ENCODE assay signal across 15 cellular contexts in genomic region chr11:812390-812789, GRCh38. TPM values are rescaled to one million over a fixed set of nuclear protein-coding genes. Genes with fewer than 3 reads are reported as not detected.
DNase-seq lines count a peak whose midpoint lies in the region; ATAC-seq, FAIRE-seq and TF ChIP-seq lines count a peak whose summit lies in the region.
"Had no signal": no experiment of that assay in that cellular context is flagged by ENCODE, and none has a peak within 500 bp of the region (broad histone marks: within the 10 kb centered on the region; RNA-seq: fewer than 3 reads in every experiment).

No MANE protein-coding gene starts in this region.

- H3K4me1 ChIP-seq in OCI-LY7 (ENCODE audit: insufficient read depth, low read length, poor library complexity, severe bottlenecking) (peaks cover 43% of the 10 kb centered on the region), K562 (replicated peaks in 1 of 2; ENCODE audit: control insufficient read depth in 2 of 2, insufficient read depth in 2 of 2, low read length in 2 of 2) (peaks cover 17 to 47% of the 10 kb centered on the region in 2 experiments; a peak in 4 of 5 replicates), skeletal muscle satellite cell (ENCODE audit: control insufficient read depth, insufficient read depth, low read length) (peaks cover 21% of the 10 kb centered on the region)

- H3K27me3 Mint-ChIP-seq in activated CD4-positive, alpha-beta T cell treated with anti-CD3 and anti-CD28 coated beads, Interleukin-2, amount 10 ng/mL, durations not matched to agents 24 days and 14 days, result no peaks in the 10 kb centered on the region

- POLR2A ChIA-PET in OCI-LY7 (lab: Charles Lee), result no interaction called here
- POLR2A ChIA-PET in K562 (lab: Yijun Ruan, JAX), result interaction anchor here (0.7 to 2.5 kb wide), 7 partner anchors 7 to 47 kb away, joined by 3 to 12 read pairs (median 4); partner anchors contain the start of gene PNPLA2

- H2AFZ ChIP-seq in OCI-LY7 (ENCODE audit: low read length) (no peak overlapping the region), K562 (ENCODE audit: low read depth, low read length) (no peak overlapping the region)

- no peak overlapping the region for H3K27ac ChIP-seq in OCI-LY7 (ENCODE audit: low read depth, low read length, poor library complexity, severe bottlenecking)
- peak overlapping the region; percentile 98 for H3K27ac ChIP-seq in K562 (ENCODE audit: extremely low read depth, low read depth, low read length)
- H3K27ac ChIP-seq: foreskin keratinocyte, upper lobe of left lung had no signal

- no peak for FAIRE-seq in K562 (lab: Jason Lieb, UNC)

- ATAC-seq in K562 (no peak), HG03175 (IDR thresholded peaks at IDR 0.05; ENCODE audit: unreplicated experiment) (no peak)
- ATAC-seq: foreskin keratinocyte had no signal

- H3K9me3 ChIP-seq in OCI-LY7 (ENCODE audit: low read length) (no peaks in the 10 kb centered on the region), K562 (replicated peaks; ENCODE audit: control insufficient read depth, insufficient read depth, low read depth, low read length) (no peaks in the 10 kb centered on the region), skeletal muscle satellite cell (replicated peaks; ENCODE audit: low read length) (no peaks in the 10 kb centered on the region)
- H3K9me3 ChIP-seq: upper lobe of left lung had no signal

- H3K9ac ChIP-seq in K562 (ENCODE audit: insufficient read depth in 1 of 2, low read depth in 2 of 2, low read length in 2 of 2) (peak overlapping the region; percentile 94 to 98), skeletal muscle satellite cell (ENCODE audit: low read depth, low read length) (peak overlapping the region; percentile 93)

- H4K20me1 ChIP-seq in OCI-LY7 (ENCODE audit: insufficient read depth, low read length), result peaks cover 17% of the 10 kb centered on the region; the same call in 1 of the 2 replicates
- H4K20me1 ChIP-seq in K562 (replicated peaks; ENCODE audit: control insufficient read depth, insufficient read depth, low read length), result peaks cover 24% of the 10 kb centered on the region

- H3K4me2 ChIP-seq in OCI-LY7 (ENCODE audit: low read length) (peak overlapping the region; percentile 71), K562 (ENCODE audit: insufficient read depth, low read length) (peak overlapping the region; percentile 100), skeletal muscle satellite cell (ENCODE audit: low read length) (peak overlapping the region; percentile 98)

- H3K9me1 ChIP-seq in K562 (ENCODE audit: control insufficient read depth, insufficient read depth, low read length), result peaks cover 3% of the 10 kb centered on the region

- H3K27me3 ChIP-seq in K562 (ENCODE audit: control insufficient read depth in 2 of 2, insufficient read depth in 2 of 2, low read length in 2 of 2), result no peaks in the 10 kb centered on the region
- no peaks in the 10 kb centered on the region for H3K27me3 ChIP-seq in skeletal muscle satellite cell (ENCODE audit: control insufficient read depth, insufficient read depth, low read length)
- H3K27me3 ChIP-seq: foreskin keratinocyte, upper lobe of left lung had no signal

- no peak overlapping the region for H3K4me3 ChIP-seq in OCI-LY7 (ENCODE audit: low read depth, low read length, poor library complexity, severe bottlenecking)
- H3K4me3 ChIP-seq in K562, result peak overlapping the region; percentile 99; the same call in 1 of the 2 replicates
- peak overlapping the region; percentile 79 for H3K4me3 ChIP-seq in skeletal muscle satellite cell (ENCODE audit: low read length)
- H3K4me3 ChIP-seq: upper lobe of left lung had no signal

- H3K79me2 ChIP-seq in OCI-LY7 (ENCODE audit: insufficient read depth, low read depth, low read length) (peaks cover 43% of the 10 kb centered on the region), K562 (ENCODE audit: control insufficient read depth, insufficient read depth, low read length) (peaks cover 62% of the 10 kb centered on the region)

- TF ChIP-seq POLR2A in K562 (conservative IDR thresholded peaks at IDR 0.05), result peak; percentile 10; the same call in 1 of the 2 replicates

- no TSS peak for BruUV-seq in OCI-LY7 (replicated peaks; lab: Mats Ljungman, UMichigan)
- no TSS peak for BruUV-seq in K562 (replicated peaks; lab: Mats Ljungman, UMichigan)

- H3K4me1 Mint-ChIP-seq in activated CD4-positive, alpha-beta T cell treated with anti-CD3 and anti-CD28 coated beads, Interleukin-2, amount 10 ng/mL, durations not matched to agents 24 days and 14 days, result peaks cover 26% of the 10 kb centered on the region

- in situ Hi-C loops in K562 (cut with MboI), result no loop called here

- H3K36me3 Mint-ChIP-seq in activated CD4-positive, alpha-beta T cell treated with anti-CD3 and anti-CD28 coated beads, Interleukin-2, amount 10 ng/mL, durations not matched to agents 24 days and 14 days (ENCODE audit: low read depth), result peaks cover 37% of the 10 kb centered on the region

- TF ChIP-seq CTCF in OCI-LY7 (conservative IDR thresholded peaks at IDR 0.05; ENCODE audit: low read length) (no peak), K562 (IDR thresholded peaks at IDR 0.05 in 2 of 3, conservative IDR thresholded peaks at IDR 0.05 in 1 of 3; ENCODE audit: insufficient read depth in 2 of 3, low read depth in 1 of 3, low read length in 3 of 3) (no peak)

- H3K9me2 ChIP-seq in OCI-LY7 (ENCODE audit: insufficient read depth, low read length), result no peaks in the 10 kb centered on the region

- intact Hi-C loops in activated CD4-positive, alpha-beta T cell treated with anti-CD3 and anti-CD28 coated beads, Interleukin-2, amount 10 ng/mL, durations not matched to agents 24 days and 14 days (cut with micrococcal nuclease), result no loop called here
- intact Hi-C loops in OCI-LY7 (cut with micrococcal nuclease; ENCODE audit: unreplicated experiment) (no loop called here), K562 (cut with micrococcal nuclease) (no loop called here)

- no peak for DNase-seq in activated CD4-positive, alpha-beta T cell treated with anti-CD3 and anti-CD28 coated beads, Interleukin-2, amount 10 ng/mL, durations not matched to agents 24 days and 14 days
- DNase-seq in activated CD4-positive, alpha-beta T cell treated with anti-CD3 and anti-CD28 coated beads for 4 hours, result no peak
- no peak for DNase-seq in OCI-LY7 (ENCODE audit: low spot score)
- no peak for DNase-seq in K562 (ENCODE audit: extremely low read depth in 1 of 4, low spot score in 3 of 4)
- DNase-seq in cerebellar cortex (ENCODE audit: low spot score), result no peak
- no peak for DNase-seq in GF-D8 (lab: John Stamatoyannopoulos, UW)
- DNase-seq: DMS79 treated with DMSO at 0.1 percent for 48 hours, foreskin keratinocyte, islet precursor cell, NCI-H1105 treated with DMSO at 0.1 percent for 48 hours, NCI-H510A treated with DMSO at 0.1 percent for 48 hours, SHP77 had no signal

- TF ChIP-seq RAD21 in K562 (CRISPR knock-in tag; conservative IDR thresholded peaks at IDR 0.05 in 1 of 2, IDR thresholded peaks at IDR 0.05 in 1 of 2), result no peak

- TF ChIP-seq EP300 in K562 (IDR thresholded peaks at IDR 0.05; ENCODE audit: low read length), result no peak

- H3K27ac Mint-ChIP-seq in activated CD4-positive, alpha-beta T cell treated with anti-CD3 and anti-CD28 coated beads, Interleukin-2, amount 10 ng/mL, durations not matched to agents 24 days and 14 days, result peak overlapping the region; percentile 87

- H3K9me3 Mint-ChIP-seq in activated CD4-positive, alpha-beta T cell treated with anti-CD3 and anti-CD28 coated beads, Interleukin-2, amount 10 ng/mL, durations not matched to agents 24 days and 14 days, result no peaks in the 10 kb centered on the region

- CTCF ChIA-PET in OCI-LY7 (lab: Charles Lee; ENCODE audit: unreplicated experiment) (interaction anchor here (0.9 kb wide), 1 partner anchor 27 kb away, joined by 3 read pairs; no protein-coding TSS in a partner anchor), K562 (lab: Yijun Ruan, JAX; ENCODE audit: low intra/inter-chr PET ratio) (no interaction called here)

- H3K4me3 Mint-ChIP-seq in activated CD4-positive, alpha-beta T cell treated with anti-CD3 and anti-CD28 coated beads, Interleukin-2, amount 10 ng/mL, durations not matched to agents 24 days and 14 days, result peak overlapping the region; percentile 94

- WGBS in K562 (ENCODE audit: insufficient coverage, low coverage, missing lambda C conversion rate), result 84% methylated on average over 2 of the region's 3 CpGs

- H3K36me3 ChIP-seq in OCI-LY7 (ENCODE audit: insufficient read depth, low read length) (peaks cover 62% of the 10 kb centered on the region), K562 (ENCODE audit: control insufficient read depth, insufficient read depth, low read length) (peaks cover 48% of the 10 kb centered on the region), skeletal muscle satellite cell (ENCODE audit: insufficient read depth, low read length) (peaks cover 36% of the 10 kb centered on the region)

RNA-seq across cellular contexts. Expression of gene RPLP2, which starts 2.6 kb away (rescaled TPM):
- total RNA-seq in activated CD4-positive, alpha-beta T cell treated with anti-CD3 and anti-CD28 coated beads, Interleukin-2, amount 10 ng/mL, durations not matched to agents 24 days and 14 days, result 2,367 and 2,377 TPM in 2 replicates
- 1,564 and 1,687 TPM in 2 replicates for total RNA-seq in OCI-LY7 (2014; rRNA removed; shearing (Covaris generic))
- 3,121 and 3,147 TPM in 2 replicates for total RNA-seq in OCI-LY7 (2022)
- 170 and 292 TPM in 2 replicates for total RNA-seq in K562 (2011; cell fraction: chromatin; rRNA removed; ENCODE audit: low replicate concordance)
- 396 and 422 TPM in 2 replicates for total RNA-seq in K562 (2011; cell fraction: nucleolus; rRNA removed)
- total RNA-seq in K562 (2011; cell fraction: nucleoplasm; rRNA removed), result 508 and 986 TPM in 2 replicates
- total RNA-seq in K562 (2014; rRNA removed), result 1,805 and 1,933 TPM in 2 replicates
- 1,134 and 1,237 TPM in 2 replicates for total RNA-seq in K562 (2014; rRNA removed; fragmentation: Illumina TruSeq; extraction: Trizol)
- 1,326 and 1,329 TPM in 2 replicates for total RNA-seq in K562 (2015; rRNA removed; fragmentation: Illumina TruSeq; extraction: Trizol)
- 3,807 and 3,932 TPM in 2 replicates for total RNA-seq in K562 (2021)
- polyA plus RNA-seq in K562 (2011; rRNA removed), result 687 and 817 TPM in 2 replicates
- polyA plus RNA-seq in K562 (2011; cell fraction: cytosol; rRNA removed), result 1,159 and 2,082 TPM in 2 replicates
- 711 and 782 TPM in 2 replicates for polyA plus RNA-seq in K562 (2011; cell fraction: nucleus; rRNA removed)
- 2,625 and 2,975 TPM in 2 replicates for polyA plus RNA-seq in K562 (2012)
- 528 and 867 TPM in 2 replicates for polyA plus RNA-seq in K562 (2014; fragmentation: Illumina TruSeq; extraction: Trizol)
- polyA plus RNA-seq in K562 (2014; fragmentation: Nextera tagmentation; extraction: Ambion mirVana), result 1,000 to 10,000 TPM; 1,853 to 1,893 TPM
- polyA plus RNA-seq in K562 (2014; rRNA removed), result 1,548 and 1,633 TPM in 2 replicates
- 836 and 845 TPM in 2 replicates for polyA minus RNA-seq in K562 (2011; rRNA and poly(A)+ RNA removed)
- polyA minus RNA-seq in K562 (2011; cell fraction: cytosol; rRNA and poly(A)+ RNA removed), result 1,403 and 1,771 TPM in 2 replicates
- 148 and 275 TPM in 2 replicates for polyA minus RNA-seq in K562 (2011; cell fraction: nucleus; rRNA and poly(A)+ RNA removed)
- 307 and 365 TPM in 2 replicates for total RNA-seq in skeletal muscle satellite cell (2012; rRNA removed)

RNA-seq across cellular contexts. Expression of gene PNPLA2, which starts 6.3 kb away (rescaled TPM):
- total RNA-seq in activated CD4-positive, alpha-beta T cell treated with anti-CD3 and anti-CD28 coated beads, Interleukin-2, amount 10 ng/mL, durations not matched to agents 24 days and 14 days, result 55.0 and 56.4 TPM in 2 replicates
- 15.1 and 19.8 TPM in 2 replicates for total RNA-seq in OCI-LY7 (2014; rRNA removed; shearing (Covaris generic))
- total RNA-seq in OCI-LY7 (2022), result 41.2 and 57.5 TPM in 2 replicates
- 83.1 and 391 TPM in 2 replicates for total RNA-seq in K562 (2011; cell fraction: chromatin; rRNA removed; ENCODE audit: low replicate concordance)
- total RNA-seq in K562 (2011; cell fraction: nucleolus; rRNA removed), result 282 and 286 TPM in 2 replicates
- 136 and 157 TPM in 2 replicates for total RNA-seq in K562 (2011; cell fraction: nucleoplasm; rRNA removed)
- total RNA-seq in K562 (2014; rRNA removed), result 22.2 and 32.0 TPM in 2 replicates
- total RNA-seq in K562 (2014; rRNA removed; fragmentation: Illumina TruSeq; extraction: Trizol), result 3.6 and 5.0 TPM in 2 replicates
- 8.4 and 9.0 TPM in 2 replicates for total RNA-seq in K562 (2015; rRNA removed; fragmentation: Illumina TruSeq; extraction: Trizol)
- total RNA-seq in K562 (2021), result 87.1 and 87.5 TPM in 2 replicates
- 6.9 and 29.3 TPM in 2 replicates for polyA plus RNA-seq in K562 (2011; rRNA removed)
- polyA plus RNA-seq in K562 (2011; cell fraction: cytosol; rRNA removed), result 10.0 and 17.9 TPM in 2 replicates
- 266 and 420 TPM in 2 replicates for polyA plus RNA-seq in K562 (2011; cell fraction: nucleus; rRNA removed)
- 39.2 and 88.0 TPM in 2 replicates for polyA plus RNA-seq in K562 (2012)
- 21.4 and 37.1 TPM in 2 replicates for polyA plus RNA-seq in K562 (2014; fragmentation: Illumina TruSeq; extraction: Trizol)
- polyA plus RNA-seq in K562 (2014; fragmentation: Nextera tagmentation; extraction: Ambion mirVana), result under 1 TPM; 0.39 TPM
- polyA plus RNA-seq in K562 (2014; rRNA removed), result 36.4 and 49.4 TPM in 2 replicates
- 9.2 and 12.6 TPM in 2 replicates for polyA minus RNA-seq in K562 (2011; rRNA and poly(A)+ RNA removed)
- 26.3 TPM in 2 replicates for polyA minus RNA-seq in K562 (2011; cell fraction: cytosol; rRNA and poly(A)+ RNA removed)
- 88.9 and 90.9 TPM in 2 replicates for polyA minus RNA-seq in K562 (2011; cell fraction: nucleus; rRNA and poly(A)+ RNA removed)
- 35.0 and 39.8 TPM in 2 replicates for total RNA-seq in skeletal muscle satellite cell (2012; rRNA removed)

RNA-seq across cellular contexts. Expression of gene PIDD1, which starts 7.4 kb away (rescaled TPM):
- total RNA-seq in activated CD4-positive, alpha-beta T cell treated with anti-CD3 and anti-CD28 coated beads, Interleukin-2, amount 10 ng/mL, durations not matched to agents 24 days and 14 days, result 28.9 and 29.6 TPM in 2 replicates
- total RNA-seq in OCI-LY7 (2014; rRNA removed; shearing (Covaris generic)), result 31.2 and 33.6 TPM in 2 replicates
- total RNA-seq in OCI-LY7 (2022) (47.7 and 49.1 TPM in 2 replicates), K562 (2014; rRNA removed) (13.2 and 18.7 TPM in 2 replicates), K562 (2014; rRNA removed; fragmentation: Illumina TruSeq; extraction: Trizol) (0.95 and 1.0 TPM in 2 replicates), K562 (2015; rRNA removed; fragmentation: Illumina TruSeq; extraction: Trizol) (7.3 and 7.6 TPM in 2 replicates), K562 (2021) (31.3 and 32.1 TPM in 2 replicates)
- total RNA-seq in K562 (2011; cell fraction: chromatin; rRNA removed; ENCODE audit: low replicate concordance), result 31.9 and 139 TPM in 2 replicates
- total RNA-seq in K562 (2011; cell fraction: nucleolus; rRNA removed), result 157 and 166 TPM in 2 replicates
- 58.5 and 69.8 TPM in 2 replicates for total RNA-seq in K562 (2011; cell fraction: nucleoplasm; rRNA removed)
- polyA plus RNA-seq in K562 (2011; rRNA removed) (8.5 and 20.7 TPM in 2 replicates), K562 (2014; fragmentation: Illumina TruSeq; extraction: Trizol) (3.0 and 11.1 TPM in 2 replicates), K562 (2014; fragmentation: Nextera tagmentation; extraction: Ambion mirVana) (under 1 TPM; 0.32 to 0.36 TPM), K562 (2014; rRNA removed) (47.5 and 52.7 TPM in 2 replicates)
- 13.4 and 29.0 TPM in 2 replicates for polyA plus RNA-seq in K562 (2011; cell fraction: cytosol; rRNA removed)
- polyA plus RNA-seq in K562 (2011; cell fraction: nucleus; rRNA removed), result 284 and 380 TPM in 2 replicates
- polyA plus RNA-seq in K562 (2012), result 20.6 and 37.0 TPM in 2 replicates
- 2.6 and 3.2 TPM in 2 replicates for polyA minus RNA-seq in K562 (2011; rRNA and poly(A)+ RNA removed)
- 11.4 and 11.9 TPM in 2 replicates for polyA minus RNA-seq in K562 (2011; cell fraction: cytosol; rRNA and poly(A)+ RNA removed)
- 53.5 and 55.9 TPM in 2 replicates for polyA minus RNA-seq in K562 (2011; cell fraction: nucleus; rRNA and poly(A)+ RNA removed)
- 5.6 and 7.9 TPM in 2 replicates for total RNA-seq in skeletal muscle satellite cell (2012; rRNA removed)

RNA-seq across cellular contexts. Expression of gene SLC25A22, which starts 14.3 kb away (rescaled TPM):
- 84.9 and 90.3 TPM in 2 replicates for total RNA-seq in activated CD4-positive, alpha-beta T cell treated with anti-CD3 and anti-CD28 coated beads, Interleukin-2, amount 10 ng/mL, durations not matched to agents 24 days and 14 days
- 22.7 and 30.8 TPM in 2 replicates for total RNA-seq in OCI-LY7 (2014; rRNA removed; shearing (Covaris generic))
- 46.2 and 50.9 TPM in 2 replicates for total RNA-seq in OCI-LY7 (2022)
- total RNA-seq in K562 (2011; cell fraction: chromatin; rRNA removed; ENCODE audit: low replicate concordance), result 18.6 and 84.0 TPM in 2 replicates
- 75.0 and 76.5 TPM in 2 replicates for total RNA-seq in K562 (2011; cell fraction: nucleolus; rRNA removed)
- total RNA-seq in K562 (2011; cell fraction: nucleoplasm; rRNA removed), result 35.6 and 39.5 TPM in 2 replicates
- 17.0 and 21.5 TPM in 2 replicates for total RNA-seq in K562 (2014; rRNA removed)
- 2.5 and 3.0 TPM in 2 replicates for total RNA-seq in K562 (2014; rRNA removed; fragmentation: Illumina TruSeq; extraction: Trizol)
- 11.4 and 11.8 TPM in 2 replicates for total RNA-seq in K562 (2015; rRNA removed; fragmentation: Illumina TruSeq; extraction: Trizol)
- total RNA-seq in K562 (2021), result 54.7 and 55.4 TPM in 2 replicates
- polyA plus RNA-seq in K562 (2011; rRNA removed), result 9.3 and 32.2 TPM in 2 replicates
- polyA plus RNA-seq in K562 (2011; cell fraction: cytosol; rRNA removed), result 10.7 and 26.2 TPM in 2 replicates
- polyA plus RNA-seq in K562 (2011; cell fraction: nucleus; rRNA removed), result 46.7 and 86.6 TPM in 2 replicates
- polyA plus RNA-seq in K562 (2012), result 25.7 and 28.8 TPM in 2 replicates
- 15.0 and 37.3 TPM in 2 replicates for polyA plus RNA-seq in K562 (2014; fragmentation: Illumina TruSeq; extraction: Trizol)
- under 1 TPM; 0.41 to 0.44 TPM for polyA plus RNA-seq in K562 (2014; fragmentation: Nextera tagmentation; extraction: Ambion mirVana)
- 30.0 and 32.8 TPM in 2 replicates for polyA plus RNA-seq in K562 (2014; rRNA removed)
- polyA minus RNA-seq in K562 (2011; rRNA and poly(A)+ RNA removed), result 6.1 and 7.3 TPM in 2 replicates
- 19.8 and 31.9 TPM in 2 replicates for polyA minus RNA-seq in K562 (2011; cell fraction: cytosol; rRNA and poly(A)+ RNA removed)
- 14.7 and 16.0 TPM in 2 replicates for polyA minus RNA-seq in K562 (2011; cell fraction: nucleus; rRNA and poly(A)+ RNA removed)
- total RNA-seq in skeletal muscle satellite cell (2012; rRNA removed), result 31.2 and 34.1 TPM in 2 replicates

RNA-seq across cellular contexts. Expression of gene CRACR2B, which starts 15.3 kb away (rescaled TPM):
- 1.5 and 3.0 TPM in 2 replicates for total RNA-seq in activated CD4-positive, alpha-beta T cell treated with anti-CD3 and anti-CD28 coated beads, Interleukin-2, amount 10 ng/mL, durations not matched to agents 24 days and 14 days
- total RNA-seq in OCI-LY7 (2014; rRNA removed; shearing (Covaris generic)), result 2.2 and 2.8 TPM in 2 replicates
- total RNA-seq in OCI-LY7 (2022) (20.1 and 21.0 TPM in 2 replicates), K562 (2014; rRNA removed) (19.7 and 21.9 TPM in 2 replicates), K562 (2014; rRNA removed; fragmentation: Illumina TruSeq; extraction: Trizol) (0.86 and 2.3 TPM in 2 replicates), K562 (2015; rRNA removed; fragmentation: Illumina TruSeq; extraction: Trizol) (5.8 and 6.0 TPM in 2 replicates), K562 (2021) (29.0 and 35.7 TPM in 2 replicates)
- 32.8 and 134 TPM in 2 replicates for total RNA-seq in K562 (2011; cell fraction: chromatin; rRNA removed; ENCODE audit: low replicate concordance)
- 116 and 120 TPM in 2 replicates for total RNA-seq in K562 (2011; cell fraction: nucleolus; rRNA removed)
- 53.6 and 58.1 TPM in 2 replicates for total RNA-seq in K562 (2011; cell fraction: nucleoplasm; rRNA removed)
- polyA plus RNA-seq in K562 (2011; rRNA removed) (5.7 and 15.1 TPM in 2 replicates), K562 (2014; fragmentation: Illumina TruSeq; extraction: Trizol) (7.2 and 13.1 TPM in 2 replicates), K562 (2014; fragmentation: Nextera tagmentation; extraction: Ambion mirVana) (under 1 TPM; 0.10 to 0.13 TPM), K562 (2014; rRNA removed) (40.7 and 51.0 TPM in 2 replicates)
- 5.8 and 17.5 TPM in 2 replicates for polyA plus RNA-seq in K562 (2011; cell fraction: cytosol; rRNA removed)
- 229 and 325 TPM in 2 replicates for polyA plus RNA-seq in K562 (2011; cell fraction: nucleus; rRNA removed)
- 22.7 and 54.8 TPM in 2 replicates for polyA plus RNA-seq in K562 (2012)
- polyA minus RNA-seq in K562 (2011; rRNA and poly(A)+ RNA removed), result 0.84 and 1.6 TPM in 2 replicates
- polyA minus RNA-seq in K562 (2011; cell fraction: cytosol; rRNA and poly(A)+ RNA removed), result 5.2 and 6.3 TPM in 2 replicates
- 24.2 and 30.4 TPM in 2 replicates for polyA minus RNA-seq in K562 (2011; cell fraction: nucleus; rRNA and poly(A)+ RNA removed)
- 4.1 and 6.8 TPM in 2 replicates for total RNA-seq in skeletal muscle satellite cell (2012; rRNA removed)
